Comparison of ENCODE assay signal across 21 cellular contexts in the genomic region with DNA sequence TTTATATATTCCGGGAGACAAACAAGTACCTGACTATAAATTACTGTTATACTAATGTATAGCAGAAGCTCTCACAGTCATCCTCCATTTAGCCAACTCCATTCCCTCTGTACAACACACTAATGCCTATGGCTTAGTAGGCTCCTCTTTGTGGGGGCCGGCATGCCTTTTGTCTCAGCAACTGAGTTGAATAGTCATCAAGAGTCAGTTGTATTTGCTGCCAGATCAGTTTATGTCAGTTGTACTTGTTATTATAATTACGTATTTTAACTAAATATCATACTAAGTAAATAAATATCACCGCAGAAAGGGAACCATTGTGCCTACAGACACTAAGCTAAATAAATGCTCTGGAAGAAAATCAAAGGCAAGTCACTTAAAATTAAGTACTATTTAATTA. TPM values are rescaled to one million over a fixed set of nuclear protein-coding genes. Genes with fewer than 3 reads are reported as not detected.
DNase-seq lines count a peak whose midpoint lies in the region; FAIRE-seq and TF ChIP-seq lines count a peak whose summit lies in the region.
"Had no signal": no experiment of that assay in that cellular context is flagged by ENCODE, and none has a peak within 500 bp of the region (broad histone marks: within the 10 kb centered on the region; RNA-seq: fewer than 3 reads in every experiment).

No MANE protein-coding gene starts in this region.

- no peaks in the 10 kb centered on the region for H3F3A ChIP-seq in neural progenitor cell (ENCODE audit: low read depth)

- H3K36me3 Mint-ChIP-seq in neural progenitor cell: peaks cover 23% of the 10 kb centered on the region

- no peak overlapping the region for H3K4me3 Mint-ChIP-seq in neural progenitor cell
- H3K4me3 Mint-ChIP-seq: CD4-positive, CD25-positive, alpha-beta regulatory T cell; CD8-positive, alpha-beta memory T cell; HFFc6; IgD-negative memory B cell had no signal

- H3K36me3 ChIP-seq in adipocyte (ENCODE audit: control insufficient read depth, insufficient read depth, low read length, severe bottlenecking): peaks cover 29% of the 10 kb centered on the region
- H3K36me3 ChIP-seq in neural progenitor cell: peaks cover 12% of the 10 kb centered on the region

- peaks cover 10% of the 10 kb centered on the region for H3K79me2 ChIP-seq in neural progenitor cell (ENCODE audit: low read depth)

- FAIRE-seq in urothelium cell line (lab: Jason Lieb, UNC): no peak
- FAIRE-seq: D721Med, HTR-8/SVneo had no signal

- DNase-seq in NCI-H1417 (lab: John Stamatoyannopoulos, UW) (peak in 2 of 3 experiments; percentile 12 to 61), NCI-H1417 treated with DMSO at 0.1 percent for 48 hours (lab: John Stamatoyannopoulos, UW) (no peak), COR-L47 (lab: John Stamatoyannopoulos, UW) (peak; percentile 29), adipocyte (ENCODE audit: low read depth) (peak; percentile 36), neural progenitor cell (ENCODE audit: low spot score) (peak; percentile 8), NCI-H146 treated with DMSO at 0.1 percent for 48 hours (lab: John Stamatoyannopoulos, UW; ENCODE audit: unreplicated experiment) (no peak), urothelium cell line (ENCODE audit: low spot score) (no peak)
- no peak for DNase-seq in stimulated activated CD4-positive, alpha-beta T cell treated with anti-CD3 and anti-CD28 coated beads, Interleukin-4, amount 100 ng/mL, for 4 hours
- DNase-seq: 8988T; BE2C; C1 segment of cervical spinal cord; Caco-2; CD4-positive, CD25-positive, alpha-beta regulatory T cell; CD8-positive, alpha-beta memory T cell; GDM1; GOT3; H7; HFFc6 had no signal

- no peak overlapping the region for H3K9ac ChIP-seq in adipocyte (ENCODE audit: low read length)
- H3K9ac ChIP-seq in neural progenitor cell: no peak overlapping the region

- H3K27me3 ChIP-seq in adipocyte (replicated peaks; ENCODE audit: control insufficient read depth, insufficient read depth, low read length) (no peaks in the 10 kb centered on the region), neural progenitor cell (no peaks in the 10 kb centered on the region)
- H3K27me3 ChIP-seq: BE2C had no signal

- no peak overlapping the region for H3K27ac ChIP-seq in neural progenitor cell

- no peaks in the 10 kb centered on the region for H3K9me3 ChIP-seq in adipocyte (ENCODE audit: control insufficient read depth, low read length)
- no peaks in the 10 kb centered on the region for H3K9me3 ChIP-seq in neural progenitor cell (ENCODE audit: low read depth)
- H3K9me3 ChIP-seq: BE2C, Caco-2 had no signal

- H3K27ac Mint-ChIP-seq in neural progenitor cell: no peak overlapping the region
- H3K27ac Mint-ChIP-seq: CD4-positive, CD25-positive, alpha-beta regulatory T cell; HFFc6; IgD-negative memory B cell had no signal

- no peaks in the 10 kb centered on the region for H3K9me3 Mint-ChIP-seq in neural progenitor cell
- H3K9me3 Mint-ChIP-seq: CD4-positive, CD25-positive, alpha-beta regulatory T cell; CD8-positive, alpha-beta memory T cell; HFFc6; IgD-negative memory B cell had no signal

- peaks cover 3% of the 10 kb centered on the region for H3K4me1 Mint-ChIP-seq in neural progenitor cell

- H3K4me2 ChIP-seq in neural progenitor cell: no peak overlapping the region

- no peaks in the 10 kb centered on the region for H3K27me3 Mint-ChIP-seq in neural progenitor cell (ENCODE audit: insufficient read depth, low read depth)
- H3K27me3 Mint-ChIP-seq: CD4-positive, CD25-positive, alpha-beta regulatory T cell; CD8-positive, alpha-beta memory T cell; IgD-negative memory B cell had no signal

- H4K20me1 ChIP-seq in neural progenitor cell (ENCODE audit: low read depth): peaks cover 3% of the 10 kb centered on the region

- H3K4me1 ChIP-seq in adipocyte (ENCODE audit: control insufficient read depth, insufficient read depth, low read length): peaks cover 4% of the 10 kb centered on the region
- H3K4me1 ChIP-seq in neural progenitor cell: no peaks in the 10 kb centered on the region
- H3K4me1 ChIP-seq: BE2C, Caco-2 had no signal

- H2AFZ ChIP-seq in neural progenitor cell (replicated peaks): no peak overlapping the region

- TF ChIP-seq CTCF in neural progenitor cell (IDR thresholded peaks at IDR 0.05): no peak

- H3K4me3 ChIP-seq in adipocyte (ENCODE audit: low read length): no peak overlapping the region
- no peak overlapping the region for H3K4me3 ChIP-seq in neural progenitor cell

RNA-seq across cellular contexts. Expression of a gene that starts 9.9 kb away (rescaled TPM):
- 16.8 and 24.8 TPM in 2 replicates for total RNA-seq in neural progenitor cell (ENCODE audit: low replicate concordance)

RNA-seq across cellular contexts. Expression of a gene that starts 56.9 kb away (rescaled TPM):
- total RNA-seq in neural progenitor cell (ENCODE audit: low replicate concordance): 28.8 and 35.7 TPM in 2 replicates

RNA-seq across cellular contexts. Expression of a gene that starts 57.8 kb away (rescaled TPM):
- 20.2 and 20.3 TPM in 2 replicates for total RNA-seq in neural progenitor cell (ENCODE audit: low replicate concordance)

Comparison
In these comparisons a context has a peak if more than half of its experiments do, and no peak if none do; other contexts are left out.
1. DNase-seq: peak in NCI-H1417 (2 of 3), COR-L47 (single experiment), adipocyte (single experiment) and neural progenitor cell (single experiment); none in NCI-H1417 treated with DMSO at 0.1 percent for 48 hours (single experiment), stimulated activated CD4-positive, alpha-beta T cell treated with anti-CD3 and anti-CD28 coated beads, Interleukin-4, amount 100 ng/mL, for 4 hours (0 of 2), NCI-H146 treated with DMSO at 0.1 percent for 48 hours (single experiment) and urothelium cell line (single experiment).